Comparison of ENCODE assay signal across 23 cellular contexts in the genomic region with DNA sequence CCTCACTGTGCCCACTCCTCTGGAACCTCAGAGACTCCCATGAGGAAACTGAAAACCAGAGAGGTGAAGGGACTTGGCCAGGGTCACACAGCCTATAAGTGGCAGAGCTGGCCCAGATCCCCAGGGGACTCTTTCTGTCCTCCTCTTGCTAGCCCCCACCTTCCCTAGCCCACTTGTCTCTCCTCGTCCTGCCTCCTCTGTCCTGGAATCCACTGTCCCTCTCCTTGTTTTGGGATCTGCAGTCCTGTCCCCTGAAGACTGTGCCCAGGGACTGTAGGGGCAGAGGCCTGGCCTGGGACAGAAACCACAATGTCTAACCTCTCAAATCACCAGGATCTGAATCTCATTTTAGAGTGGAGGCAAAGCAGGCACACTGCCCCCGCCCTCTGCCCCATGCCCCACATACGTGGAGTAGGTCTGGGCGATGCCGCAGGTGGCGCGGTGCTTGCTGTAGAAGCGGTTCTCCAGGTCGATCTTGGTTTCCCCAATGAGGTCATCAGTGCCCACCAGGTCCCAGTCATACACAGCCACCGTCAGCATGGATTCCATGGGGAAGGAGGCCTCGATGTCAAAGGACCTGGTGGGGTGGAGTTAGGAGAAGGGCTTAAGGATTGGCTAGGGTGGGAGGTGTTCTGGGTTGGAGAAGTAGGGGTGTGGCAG. TPM values are rescaled to one million over a fixed set of nuclear protein-coding genes. Genes with fewer than 3 reads are reported as not detected.
"Had no signal": no experiment of that assay in that cellular context is flagged by ENCODE, and none has a peak within 500 bp of the region (broad histone marks: within the 10 kb centered on the region; RNA-seq: fewer than 3 reads in every experiment).

No MANE protein-coding gene starts in this region.

- H3K4me1 ChIP-seq: ascending aorta had no signal

- H3K4me1 Mint-ChIP-seq: immature natural killer cell, memory B cell, nephron, T-cell had no signal

- H3K27ac ChIP-seq: adrenal gland, ascending aorta, brain microvascular endothelial cell, hepatocyte, thyroid gland had no signal

- H3K4me2 ChIP-seq: hepatocyte had no signal

- H3K4me3 Mint-ChIP-seq: activated CD8-positive, alpha-beta T cell treated with anti-CD3 and anti-CD28 coated beads, Interleukin-2, amount 10 ng/mL, durations not matched to agents 7 days and 5 days; activated naive CD8-positive, alpha-beta T cell; activated T-helper 1 cell treated with anti-CD3 and anti-CD28 coated beads, Interleukin-12 subunit alpha, Interleukin-12 subunit beta, Interleukin-2, Interleukin-4 antibody, amounts not matched to agents 30 ng/mL and 10 ng/mL and 1 ng/mL, durations not matched to agents 14 hours and 24 hours and 36 hours; immature natural killer cell; memory B cell; nephron; T-cell had no signal

- FAIRE-seq: endothelial cell of umbilical vein had no signal

- H3K4me3 ChIP-seq: adrenal gland, ascending aorta, hepatocyte, thyroid gland had no signal

- H3K79me2 ChIP-seq: hepatocyte had no signal

- ATAC-seq: activated CD8-positive, alpha-beta T cell treated with anti-CD3 and anti-CD28 coated beads, Interleukin-2, amount 10 ng/mL, durations not matched to agents 7 days and 5 days; esophagus mucosa; stimulated activated naive CD8-positive, alpha-beta T cell treated with anti-CD3 and anti-CD28 coated beads, Interleukin-15, Interleukin-2, amounts not matched to agents 100 U/mL and 50 U/mL, for 24 hours; T-cell had no signal

- H2AFZ ChIP-seq: hepatocyte had no signal

- H3K27me3 ChIP-seq: adrenal gland, ascending aorta, brain microvascular endothelial cell, hepatocyte, thyroid gland had no signal

- H3K27me3 Mint-ChIP-seq: activated naive CD8-positive, alpha-beta T cell; T-cell had no signal

- DNase-seq: activated CD4-positive, alpha-beta T cell treated with anti-CD3 and anti-CD28 coated beads for 1 hour; activated CD4-positive, alpha-beta T cell treated with anti-CD3 and anti-CD28 coated beads, Interleukin-2, amount 50 U/mL, for 1 hour; activated CD8-positive, alpha-beta T cell treated with anti-CD3 and anti-CD28 coated beads, Interleukin-2, amount 10 ng/mL, durations not matched to agents 7 days and 5 days; brain microvascular endothelial cell; effector memory CD4-positive, alpha-beta T cell; foreskin melanocyte; glutamatergic neuron; immature natural killer cell; occipital lobe; stimulated activated CD4-positive, alpha-beta T cell treated with anti-CD3 and anti-CD28 coated beads, Interleukin-12 subunit alpha, Interleukin-12 subunit beta, amount 100 ng/mL, for 4 hours; stimulated activated CD4-positive, alpha-beta T cell treated with anti-CD3 and anti-CD28 coated beads, Interleukin-4, amount 100 ng/mL, for 4 hours; stimulated activated naive CD8-positive, alpha-beta T cell treated with anti-CD3 and anti-CD28 coated beads, Interleukin-15, Interleukin-2, amounts not matched to agents 100 U/mL and 50 U/mL, for 24 hours; thyroid gland had no signal

- H3K36me3 Mint-ChIP-seq: activated naive CD8-positive, alpha-beta T cell; immature natural killer cell had no signal

- H3K36me3 ChIP-seq: adrenal gland, ascending aorta, brain microvascular endothelial cell, thyroid gland had no signal

- H3K27ac Mint-ChIP-seq: activated CD8-positive, alpha-beta T cell treated with anti-CD3 and anti-CD28 coated beads, Interleukin-2, amount 10 ng/mL, durations not matched to agents 7 days and 5 days; activated naive CD8-positive, alpha-beta T cell; activated T-helper 1 cell treated with anti-CD3 and anti-CD28 coated beads, Interleukin-12 subunit alpha, Interleukin-12 subunit beta, Interleukin-2, Interleukin-4 antibody, amounts not matched to agents 30 ng/mL and 10 ng/mL and 1 ng/mL, durations not matched to agents 14 hours and 24 hours and 36 hours; immature natural killer cell; memory B cell; nephron; T-cell had no signal

- H3K9me3 ChIP-seq: adrenal gland, thyroid gland had no signal

RNA-seq across cellular contexts. Expression of a gene that starts 12.5 kb away (rescaled TPM):
- total RNA-seq: ascending aorta, esophagus mucosa had no signal
